8 cellular contexts compared by ENCODE assay signal in the genomic region with DNA sequence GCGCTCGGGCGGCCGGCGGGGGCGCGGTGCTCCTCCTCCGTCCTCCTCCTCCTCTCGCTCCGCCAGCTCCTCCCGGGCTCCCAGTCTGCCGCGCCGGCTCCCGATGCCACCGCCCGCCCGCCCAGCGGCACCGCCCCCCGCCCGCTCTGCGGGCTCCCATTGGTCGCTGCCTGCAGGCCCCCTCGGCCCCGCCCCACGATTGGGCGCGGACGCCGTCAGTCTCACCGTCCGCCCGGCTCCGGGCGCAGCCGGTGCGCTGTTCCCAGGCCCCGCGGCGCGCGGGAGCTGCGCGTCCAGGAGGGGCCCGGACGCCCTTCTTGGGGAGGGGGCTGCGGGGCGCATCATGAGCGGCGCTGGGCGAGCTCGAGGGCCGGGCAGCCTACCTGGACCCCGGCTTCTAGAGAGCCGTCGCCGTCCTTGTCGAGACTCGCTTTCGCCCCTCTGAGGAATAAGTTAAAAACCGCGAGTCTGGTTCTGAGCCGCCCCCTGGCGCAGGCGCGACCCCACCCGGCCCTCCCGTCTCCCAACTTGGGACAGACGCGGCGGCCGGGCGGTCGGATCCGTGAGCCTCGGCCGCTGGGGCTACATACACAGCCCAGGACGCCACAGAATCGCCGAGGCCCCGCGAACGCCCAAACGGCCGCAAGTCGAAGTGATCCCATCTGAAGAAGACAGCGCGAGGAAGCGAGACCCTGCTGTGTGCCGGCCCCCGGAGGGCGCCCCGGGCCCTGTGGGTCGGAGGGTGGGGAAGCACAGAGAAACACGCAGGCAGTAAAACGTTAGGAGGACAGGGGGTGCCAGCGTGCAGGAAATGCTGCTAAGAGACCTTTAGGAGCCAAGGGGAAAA. TPM values are rescaled to one million over a fixed set of nuclear protein-coding genes. Genes with fewer than 3 reads are reported as not detected.
DNase-seq lines count a peak whose midpoint lies in the region; ATAC-seq and TF ChIP-seq lines count a peak whose summit lies in the region.

A gene with protein sequence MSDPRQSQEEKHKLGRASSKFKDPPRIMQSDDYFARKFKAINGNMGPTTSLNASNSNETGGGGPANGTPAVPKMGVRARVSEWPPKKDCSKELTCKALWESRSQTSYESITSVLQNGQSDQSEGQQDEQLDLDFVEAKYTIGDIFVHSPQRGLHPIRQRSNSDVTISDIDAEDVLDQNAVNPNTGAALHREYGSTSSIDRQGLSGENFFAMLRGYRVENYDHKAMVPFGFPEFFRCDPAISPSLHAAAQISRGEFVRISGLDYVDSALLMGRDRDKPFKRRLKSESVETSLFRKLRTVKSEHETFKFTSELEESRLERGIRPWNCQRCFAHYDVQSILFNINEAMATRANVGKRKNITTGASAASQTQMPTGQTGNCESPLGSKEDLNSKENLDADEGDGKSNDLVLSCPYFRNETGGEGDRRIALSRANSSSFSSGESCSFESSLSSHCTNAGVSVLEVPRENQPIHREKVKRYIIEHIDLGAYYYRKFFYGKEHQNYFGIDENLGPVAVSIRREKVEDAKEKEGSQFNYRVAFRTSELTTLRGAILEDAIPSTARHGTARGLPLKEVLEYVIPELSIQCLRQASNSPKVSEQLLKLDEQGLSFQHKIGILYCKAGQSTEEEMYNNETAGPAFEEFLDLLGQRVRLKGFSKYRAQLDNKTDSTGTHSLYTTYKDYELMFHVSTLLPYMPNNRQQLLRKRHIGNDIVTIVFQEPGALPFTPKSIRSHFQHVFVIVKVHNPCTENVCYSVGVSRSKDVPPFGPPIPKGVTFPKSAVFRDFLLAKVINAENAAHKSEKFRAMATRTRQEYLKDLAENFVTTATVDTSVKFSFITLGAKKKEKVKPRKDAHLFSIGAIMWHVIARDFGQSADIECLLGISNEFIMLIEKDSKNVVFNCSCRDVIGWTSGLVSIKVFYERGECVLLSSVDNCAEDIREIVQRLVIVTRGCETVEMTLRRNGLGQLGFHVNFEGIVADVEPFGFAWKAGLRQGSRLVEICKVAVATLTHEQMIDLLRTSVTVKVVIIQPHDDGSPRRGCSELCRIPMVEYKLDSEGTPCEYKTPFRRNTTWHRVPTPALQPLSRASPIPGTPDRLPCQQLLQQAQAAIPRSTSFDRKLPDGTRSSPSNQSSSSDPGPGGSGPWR (N-terminal part only) (minus strand): TSS at position 87 of the 847 bp plus-strand sequence. CDS start 114,794 bp downstream, outside the sequence.

- TF ChIP-seq EP300 in tibial nerve (IDR thresholded peaks at IDR 0.05): peak in 1 of 2 donors; percentile 89

- H3K9me3 ChIP-seq in tibial nerve: no peaks in the 10 kb centered on the region

- intact Hi-C loops in cardiac septum (cut with DNase I): loop anchor here (5.0 kb wide), 1 partner anchor 322 kb away; a partner anchor contains a TSS

- DNase-seq in GM04504 (ENCODE audit: low read depth) (peak; percentile 85), MV-4-11 (lab: John Stamatoyannopoulos, UW) (peak; percentile 80), SKM-1 treated with dmso at 0.1 percent for 144 hours (lab: John Stamatoyannopoulos, UW; ENCODE audit: unreplicated experiment) (peak; percentile 85), cardiac septum (ENCODE audit: low spot score) (peak; percentile 97), pons (ENCODE audit: low spot score) (peak; percentile 91), tibial nerve (ENCODE audit: low spot score in 2 of 2) (peak; percentile 85 to 90)
- peak; percentile 76 for DNase-seq in activated naive CD8-positive, alpha-beta T cell treated with anti-CD3 and anti-CD28 coated beads, Interleukin-2, amount 50 U/mL, for 16 hours (ENCODE audit: low read depth, low spot score)

- H3K27ac ChIP-seq in tibial nerve: peak within 1 kb of the TSS; percentile 91 to 97 (median 94)

- peak within 1 kb of the TSS; percentile 88 to 97 (median 94) for H3K4me3 ChIP-seq in tibial nerve

- peak; percentile 99 for ATAC-seq in HG02571 (IDR thresholded peaks at IDR 0.05; ENCODE audit: unreplicated experiment)

- no peaks in the 10 kb centered on the region for H3K27me3 ChIP-seq in tibial nerve

- TF ChIP-seq CTCF in tibial nerve (IDR thresholded peaks at IDR 0.05): peak in 4 of 5 experiments; percentile 57 to 71 (median 58)

- peaks cover 0 to 31% (median 8%) of the 10 kb centered on the region in 4 donors for H3K4me1 ChIP-seq in tibial nerve

- H3K36me3 ChIP-seq in tibial nerve: no peaks in the 10 kb centered on the region

- TF ChIP-seq POLR2A in tibial nerve (IDR thresholded peaks at IDR 0.05): peak; percentile 71 to 91

- WGBS in tibial nerve, 2 donors: 0 to 1% methylated on average over 24 to 62 of the region's 98 CpGs

RNA-seq across cellular contexts. Expression of the gene that starts here (rescaled TPM):
- total RNA-seq in cardiac septum: 98.7 TPM
- 10 to 100 TPM; 29.8 to 56.4 (median 40.7) TPM for total RNA-seq in tibial nerve

Comparison
In these comparisons a context has a peak if more than half of its experiments do, and no peak if none do; other contexts are left out.
1. Peak in every context shown above with its lines: DNase-seq, ATAC-seq, H3K4me3 ChIP-seq and H3K27ac ChIP-seq.